In genomic region chr2:1301056-1301455, GRCh38 we compare ENCODE assay signal across 25 cellular contexts.
A peak's percentile ranks its signal among the peaks of the same experiment; 100 is the strongest.
DNase-seq lines count a peak whose midpoint lies in the region; ATAC-seq, FAIRE-seq and TF ChIP-seq lines count a peak whose summit lies in the region.
"Had no signal": no experiment of that assay in that cellular context is flagged by ENCODE, and none has a peak within 500 bp of the region (broad histone marks: within the 10 kb centered on the region; RNA-seq: fewer than 3 reads in every experiment).

No MANE protein-coding gene starts in this region.

- no peak for TF ChIP-seq RAD21 in H1 (IDR thresholded peaks at IDR 0.05 in 1 of 2, conservative IDR thresholded peaks at IDR 0.05 in 1 of 2; ENCODE audit: low read depth in 2 of 2, low read length in 2 of 2)

- H2BK15ac ChIP-seq in H9 (ENCODE audit: low read depth, low read length) = no peak overlapping the region
- no peak overlapping the region for H2BK15ac ChIP-seq in H1 (ENCODE audit: low read length)
- H2BK15ac ChIP-seq in mesendoderm (replicated peaks; ENCODE audit: low read depth) = no peak overlapping the region

- H3K4me3 Mint-ChIP-seq in H9 = no peak overlapping the region
- H3K4me3 Mint-ChIP-seq in CD4-positive, alpha-beta T cell = no peak overlapping the region
- H3K4me3 Mint-ChIP-seq: CD4-positive, alpha-beta memory T cell had no signal

- H3K9me3 Mint-ChIP-seq in H9 = no peaks in the 10 kb centered on the region
- no peaks in the 10 kb centered on the region for H3K9me3 Mint-ChIP-seq in CD4-positive, alpha-beta T cell

- H3K79me1 ChIP-seq in H9 (ENCODE audit: insufficient read depth, low read depth, low read length, poor library complexity, severe bottlenecking) (no peaks in the 10 kb centered on the region), H1 (ENCODE audit: low read depth, low read length) (no peaks in the 10 kb centered on the region), mesendoderm (ENCODE audit: low read length) (no peaks in the 10 kb centered on the region)

- no peak overlapping the region for H4K5ac ChIP-seq in H9 (ENCODE audit: insufficient read length, low read depth, low read length)
- H4K5ac ChIP-seq in H1 (ENCODE audit: insufficient read length, low read depth, low read length) = no peak overlapping the region
- no peak overlapping the region for H4K5ac ChIP-seq in mesendoderm (ENCODE audit: low read length)

- H2BK20ac ChIP-seq in H9 (ENCODE audit: low read depth, low read length, poor library complexity, severe bottlenecking) (no peak overlapping the region), H1 (ENCODE audit: low read length) (no peak overlapping the region)

- TF ChIP-seq POLR2A in H1 (IDR thresholded peaks at IDR 0.05; ENCODE audit: control extremely low read depth in 1 of 2, low read depth in 2 of 2, low read length in 2 of 2) = no peak

- CTCF ChIA-PET in H1 (lab: Charles Lee; ENCODE audit: partially characterized antibody) = interaction anchor here (0.8 to 1.4 kb wide), 4 partner anchors 18 to 245 kb away, joined by 3 to 4 read pairs (median 3); no protein-coding TSS in a partner anchor
- CTCF ChIA-PET in CD4-positive, alpha-beta T cell (lab: Charles Lee) = no interaction called here

- H3K23me2 ChIP-seq in H9 (ENCODE audit: insufficient read length, low read depth, low read length, poor library complexity, severe bottlenecking) (no peaks in the 10 kb centered on the region), H1 (ENCODE audit: low read depth, low read length) (no peaks in the 10 kb centered on the region)

- no peaks in the 10 kb centered on the region for H3K79me2 ChIP-seq in DND-41 (ENCODE audit: insufficient read depth, low read length)
- H3K79me2 ChIP-seq in H9 (ENCODE audit: insufficient read depth, low read length) = no peaks in the 10 kb centered on the region
- no peaks in the 10 kb centered on the region for H3K79me2 ChIP-seq in H1 (ENCODE audit: control insufficient read depth in 1 of 2, insufficient read depth in 2 of 2, low read length in 2 of 2)
- H3K79me2 ChIP-seq in mesendoderm (ENCODE audit: control insufficient read depth, insufficient read depth, low read length) = no peaks in the 10 kb centered on the region

- no peaks in the 10 kb centered on the region for H3K27me3 ChIP-seq in DND-41 (ENCODE audit: insufficient read depth, low read length, poor library complexity)
- H3K27me3 ChIP-seq in H9 (ENCODE audit: insufficient read depth, low read length) = no peaks in the 10 kb centered on the region
- H3K27me3 ChIP-seq in H1 (replicated peaks in 1 of 4; ENCODE audit: control insufficient read depth in 3 of 4, extremely low read depth in 1 of 4, insufficient read depth in 3 of 4, low read length in 3 of 4) = no peaks in the 10 kb centered on the region; a peak in 1 of 7 replicates
- no peaks in the 10 kb centered on the region for H3K27me3 ChIP-seq in mesendoderm (ENCODE audit: insufficient read depth, low read length, poor library complexity)
- no peaks in the 10 kb centered on the region for H3K27me3 ChIP-seq in small intestine (ENCODE audit: control insufficient read depth in 2 of 2, insufficient read depth in 2 of 2, low read length in 2 of 2)
- no peaks in the 10 kb centered on the region for H3K27me3 ChIP-seq in CD4-positive, alpha-beta T cell (ENCODE audit: control insufficient read depth, insufficient read depth, low read length)
- H3K27me3 ChIP-seq: BE2C; BLaER1 treated with 17β-estradiol and CSF1 and Interleukin-3, amounts not matched to agents 10 nM and 100 nM had no signal

- no peak overlapping the region for H3T11ph ChIP-seq in H9 (ENCODE audit: low read length)

- H3K23ac ChIP-seq in H9 (ENCODE audit: insufficient read length, low read depth, low read length) (no peak overlapping the region), H1 (ENCODE audit: insufficient read length) (no peak overlapping the region), mesendoderm (ENCODE audit: low read length) (no peak overlapping the region)

- no peaks in the 10 kb centered on the region for H3K9me3 ChIP-seq in DND-41 (ENCODE audit: insufficient read depth, low read length, severe bottlenecking)
- no peaks in the 10 kb centered on the region for H3K9me3 ChIP-seq in H9 (ENCODE audit: control insufficient read depth, low read depth, low read length)
- H3K9me3 ChIP-seq in H1 (ENCODE audit: insufficient read depth in 2 of 2, low read depth in 1 of 2, low read length in 1 of 2) = no peaks in the 10 kb centered on the region
- no peaks in the 10 kb centered on the region for H3K9me3 ChIP-seq in small intestine (ENCODE audit: control insufficient read depth, low read depth)
- H3K9me3 ChIP-seq in CD4-positive, alpha-beta T cell (ENCODE audit: control insufficient read depth, low read length) = no peaks in the 10 kb centered on the region
- H3K9me3 ChIP-seq: A549; BE2C; BLaER1 treated with 17β-estradiol and CSF1 and Interleukin-3, amounts not matched to agents 10 nM and 100 nM had no signal

- 0 out of 3 replicates have a peak, but pooled peaks have one; percentile 30 for ATAC-seq in DND-41 (ENCODE audit: insufficient read depth, low read depth)
- ATAC-seq in HG03159 (IDR thresholded peaks at IDR 0.05; ENCODE audit: unreplicated experiment) = no peak
- no peak for ATAC-seq in CD4-positive, alpha-beta T cell (ENCODE audit: poor library complexity)
- ATAC-seq: A549, HCT116 had no signal

- FAIRE-seq in H1 (lab: Jason Lieb, UNC) (no peak), small intestine (lab: Jason Lieb, UNC) (no peak)
- FAIRE-seq: A549, G401.6, GM12892 had no signal

- H2BK12ac ChIP-seq in H9 (ENCODE audit: insufficient read length, low read depth, low read length) (no peak overlapping the region), H1 (ENCODE audit: low read depth, low read length) (peak overlapping the region; percentile 77; the same call in 1 of the 2 replicates)

- H3K4me3 ChIP-seq in DND-41 (ENCODE audit: low read depth in 1 of 2, low read length in 2 of 2) (no peak overlapping the region), H1 (ENCODE audit: extremely low read depth in 1 of 4, insufficient read depth in 2 of 4, low read depth in 3 of 4, low read length in 4 of 4) (no peak overlapping the region), mesendoderm (ENCODE audit: low read length) (no peak overlapping the region), small intestine (ENCODE audit: low read depth in 1 of 2, low read length in 2 of 2) (no peak overlapping the region)
- H3K4me3 ChIP-seq: A549; BLaER1 treated with 17β-estradiol and CSF1 and Interleukin-3, amounts not matched to agents 10 nM and 100 nM; GM23248 had no signal

- H3K9ac ChIP-seq in DND-41 (ENCODE audit: low read depth, low read length) (no peak overlapping the region), H9 (ENCODE audit: extremely low read depth, insufficient read length, low read length) (no peak overlapping the region), H1 (replicated peaks in 1 of 4; ENCODE audit: extremely low read depth in 1 of 4, low read depth in 3 of 4, low read length in 3 of 4) (no peak overlapping the region; a peak in 1 of 7 replicates), mesendoderm (ENCODE audit: low read length) (no peak overlapping the region)
- H3K9ac ChIP-seq: BLaER1 treated with 17β-estradiol and CSF1 and Interleukin-3, amounts not matched to agents 10 nM and 100 nM; GM23248 had no signal

- TF ChIP-seq CTCF in DND-41 (IDR thresholded peaks at IDR 0.05; ENCODE audit: borderline replicate concordance, extremely low read depth, low read length, poor library complexity, severe bottlenecking) (no peak), H9 (conservative IDR thresholded peaks at IDR 0.05) (0 out of 3 replicates have a peak, but pooled peaks have one; percentile 19), H1 (IDR thresholded peaks at IDR 0.05; ENCODE audit: control extremely low read depth in 1 of 3, insufficient read depth in 1 of 3, low read depth in 1 of 3, low read length in 3 of 3) (no peak)
- TF ChIP-seq CTCF in CD4-positive, alpha-beta T cell (IDR thresholded peaks at IDR 0.05) = no peak

- H2AFZ ChIP-seq in DND-41 (ENCODE audit: low read depth, low read length) (no peak overlapping the region), H9 (ENCODE audit: low read length) (no peak overlapping the region), H1 (ENCODE audit: low read length) (no peak overlapping the region)
- H2AFZ ChIP-seq: GM23248 had no signal

- no peaks in the 10 kb centered on the region; a peak in 1 of 7 replicates for H3K36me3 Mint-ChIP-seq in H9 (ENCODE audit: insufficient read depth in 1 of 3, low read depth in 3 of 3)
- no peaks in the 10 kb centered on the region for H3K36me3 Mint-ChIP-seq in CD4-positive, alpha-beta T cell (ENCODE audit: low read depth)
- H3K36me3 Mint-ChIP-seq: CD14-positive monocyte; CD4-positive, alpha-beta memory T cell had no signal

- H3K27ac ChIP-seq in DND-41 (ENCODE audit: low read length) (peak overlapping the region; percentile 3), H9 (ENCODE audit: insufficient read length, low read depth, low read length) (no peak overlapping the region), H1 (ENCODE audit: low read depth, low read length) (no peak overlapping the region), mesendoderm (ENCODE audit: low read depth, low read length) (no peak overlapping the region), small intestine (ENCODE audit: low read depth in 1 of 2, low read length in 1 of 2) (no peak overlapping the region)
- H3K27ac ChIP-seq in CD4-positive, alpha-beta T cell (ENCODE audit: low read depth, low read length) = no peak overlapping the region
- H3K27ac ChIP-seq: A549; BLaER1 treated with 17β-estradiol and CSF1 and Interleukin-3, amounts not matched to agents 10 nM and 100 nM; GM23248 had no signal

- no peak for DNase-seq in DND-41
- DNase-seq in H9 = no peak
- DNase-seq in H1 (ENCODE audit: low read depth in 1 of 2, low spot score in 2 of 2) = peak in 1 of 2 experiments; percentile 40
- peak; percentile 6 for DNase-seq in mesendoderm
- no peak for DNase-seq in NCI-H146 (lab: John Stamatoyannopoulos, UW)
- DNase-seq in small intestine = no peak
- no peak for DNase-seq in CD4-positive, alpha-beta T cell
- DNase-seq: 8988T; ACHN; AML-193; BE2C; Calu3; CD4-positive, alpha-beta memory T cell; COR-L47; DMS53; DMS79 treated with DMSO at 0.1 percent for 48 hours; GM23248; H7 had no signal

- no CpG with 5 or more reads among the region's 5 CpGs for WGBS in H9 (ENCODE audit: extremely low coverage, insufficient read length, low lambda C conversion rate)
- 95% methylated on average over 5 of the region's 5 CpGs; no CpG with 5 or more reads in 1 of the 2 experiments for WGBS in H1 (ENCODE audit: extremely low coverage in 1 of 2, insufficient coverage in 1 of 2, insufficient read length in 1 of 2, insufficient replicate concordance in 2 of 2, low coverage in 1 of 2, low lambda C conversion rate in 2 of 2, missing lambda C conversion rate in 1 of 2), 2 experiments
- no CpG with 5 or more reads among the region's 5 CpGs for WGBS in mesendoderm (ENCODE audit: extremely low coverage, insufficient coverage, low lambda C conversion rate)
- WGBS in small intestine, 3 donors = 89 to 93% (median 92%) methylated on average over 5 of the region's 5 CpGs

- H4K20me1 ChIP-seq in DND-41 (ENCODE audit: insufficient read depth, low read length) (no peaks in the 10 kb centered on the region), H9 (ENCODE audit: control insufficient read depth, insufficient read depth, insufficient read length) (peaks cover 2% of the 10 kb centered on the region), H1 (replicated peaks in 1 of 2; ENCODE audit: control insufficient read depth in 1 of 2, insufficient read depth in 2 of 2, low read length in 2 of 2) (peaks cover 0 to 2% of the 10 kb centered on the region in 2 experiments)
- H4K20me1 ChIP-seq: BLaER1 treated with 17β-estradiol and CSF1 and Interleukin-3, amounts not matched to agents 10 nM and 100 nM had no signal

- H2BK120ac ChIP-seq in H9 (ENCODE audit: low read depth, low read length, poor library complexity, severe bottlenecking) (no peak overlapping the region), H1 (replicated peaks; ENCODE audit: low read depth, low read length) (no peak overlapping the region), mesendoderm (ENCODE audit: low read depth, low read length) (no peak overlapping the region)

- H3K27ac Mint-ChIP-seq in H9 = peak overlapping the region in 1 of 3 experiments; percentile 85; a peak in 1 of 7 replicates
- no peak overlapping the region for H3K27ac Mint-ChIP-seq in CD4-positive, alpha-beta T cell
- H3K27ac Mint-ChIP-seq: CD14-positive monocyte had no signal

- H4K8ac ChIP-seq in H9 (replicated peaks; ENCODE audit: insufficient read length, low read depth, low read length) (no peak overlapping the region), H1 (ENCODE audit: extremely low read depth, insufficient read depth, low read length) (peak overlapping the region; percentile 38; the same call in 1 of the 2 replicates), mesendoderm (ENCODE audit: low read depth, low read length) (no peak overlapping the region)

- H3K4me1 ChIP-seq in DND-41 (ENCODE audit: insufficient read depth, low read length) = peaks cover 38% of the 10 kb centered on the region
- H3K4me1 ChIP-seq in H9 (ENCODE audit: insufficient read depth, low read length) = no peaks in the 10 kb centered on the region
- H3K4me1 ChIP-seq in H1 (replicated peaks in 1 of 4; ENCODE audit: control insufficient read depth in 3 of 4, insufficient read depth in 4 of 4, low read length in 3 of 4) = peaks cover 0 to 3% (median 0%) of the 10 kb centered on the region in 4 experiments; a peak in 1 of 7 replicates
- H3K4me1 ChIP-seq in mesendoderm (ENCODE audit: control insufficient read depth, low read depth, low read length) = no peaks in the 10 kb centered on the region
- no peaks in the 10 kb centered on the region for H3K4me1 ChIP-seq in small intestine (ENCODE audit: control insufficient read depth in 2 of 2, insufficient read depth in 1 of 2, low read depth in 1 of 2, low read length in 1 of 2)
- H3K4me1 ChIP-seq: A549, BE2C had no signal

- peaks cover 1 to 6% of the 10 kb centered on the region in 2 experiments; a peak in 3 of 4 replicates for H3K4me1 Mint-ChIP-seq in H9
- H3K4me1 Mint-ChIP-seq in CD4-positive, alpha-beta T cell (ENCODE audit: low read depth) = peaks cover 13% of the 10 kb centered on the region

- H3K56ac ChIP-seq in H9 (ENCODE audit: insufficient read length, low read depth, low read length) (no peak overlapping the region), H1 (replicated peaks; ENCODE audit: insufficient read length, low read depth, low read length) (no peak overlapping the region), mesendoderm (ENCODE audit: low read length) (no peak overlapping the region)

- no peak overlapping the region for H3K4ac ChIP-seq in H9 (ENCODE audit: low read depth, low read length)
- H3K4ac ChIP-seq in H1 (replicated peaks; ENCODE audit: insufficient read length, low read depth, low read length) = no peak overlapping the region
- H3K4ac ChIP-seq in mesendoderm (ENCODE audit: low read depth, low read length) = no peak overlapping the region

- H3K14ac ChIP-seq in H9 (ENCODE audit: insufficient read depth, low read length) = no peak overlapping the region
- no peak overlapping the region for H3K14ac ChIP-seq in H1 (ENCODE audit: insufficient read length)

- no peak overlapping the region for H2BK5ac ChIP-seq in H9 (ENCODE audit: insufficient read length, low read length)
- no peak overlapping the region for H2BK5ac ChIP-seq in H1 (ENCODE audit: low read depth, low read length)
- H2BK5ac ChIP-seq in mesendoderm (ENCODE audit: low read length) = no peak overlapping the region

- no peak for TF ChIP-seq EP300 in H1 (IDR thresholded peaks at IDR 0.05; ENCODE audit: borderline replicate concordance in 1 of 2, low read depth in 2 of 2, low read length in 2 of 2)

- POLR2A ChIA-PET in H1 (lab: Charles Lee; ENCODE audit: partially characterized antibody) = interaction anchor here (1.7 kb wide), 1 partner anchor 18 kb away, joined by 5 read pairs; no protein-coding TSS in a partner anchor
- POLR2A ChIA-PET in CD4-positive, alpha-beta T cell (lab: Charles Lee) = interaction anchor here (0.6 kb wide), 1 partner anchor 1380 kb away, joined by 4 read pairs; no protein-coding TSS in a partner anchor

- no peak overlapping the region for H4K91ac ChIP-seq in H9 (ENCODE audit: insufficient read length, low read depth, low read length)
- no peak overlapping the region for H4K91ac ChIP-seq in H1 (replicated peaks; ENCODE audit: insufficient read length, low read length)

- H2AK5ac ChIP-seq in H9 (ENCODE audit: insufficient read length, low read length) (no peak overlapping the region), H1 (ENCODE audit: low read depth, low read length) (no peak overlapping the region), mesendoderm (ENCODE audit: low read length) (no peak overlapping the region)

- no peak overlapping the region for H3K4me2 ChIP-seq in DND-41 (ENCODE audit: insufficient read depth, low read length)
- H3K4me2 ChIP-seq in H9 (ENCODE audit: insufficient read depth, insufficient read length, low read length) = no peak overlapping the region
- no peak overlapping the region for H3K4me2 ChIP-seq in H1 (ENCODE audit: insufficient read depth in 1 of 2, low read depth in 2 of 2, low read length in 2 of 2)
- H3K4me2 ChIP-seq in mesendoderm (ENCODE audit: low read length) = no peak overlapping the region
- H3K4me2 ChIP-seq: A549; BLaER1 treated with 17β-estradiol and CSF1 and Interleukin-3, amounts not matched to agents 10 nM and 100 nM had no signal

- no peak overlapping the region for H3K18ac ChIP-seq in H9 (ENCODE audit: insufficient read length, low read depth, low read length)
- no peak overlapping the region for H3K18ac ChIP-seq in H1 (ENCODE audit: extremely low read depth, low read length)
- no peak overlapping the region for H3K18ac ChIP-seq in mesendoderm (ENCODE audit: low read length)

- H3K36me3 ChIP-seq in DND-41 (ENCODE audit: insufficient read depth, low read length) (no peaks in the 10 kb centered on the region), H1 (ENCODE audit: control insufficient read depth in 2 of 4, insufficient read depth in 4 of 4, low read length in 3 of 4) (no peaks in the 10 kb centered on the region), mesendoderm (ENCODE audit: control insufficient read depth, insufficient read depth, low read length) (no peaks in the 10 kb centered on the region), small intestine (ENCODE audit: control insufficient read depth in 2 of 2, insufficient read depth in 2 of 2, low read length in 2 of 2) (no peaks in the 10 kb centered on the region)
- H3K36me3 ChIP-seq: BE2C; BLaER1 treated with 17β-estradiol and CSF1 and Interleukin-3, amounts not matched to agents 10 nM and 100 nM had no signal

- intact Hi-C loops in CD4-positive, alpha-beta T cell (cut with DNase I, micrococcal nuclease) = no loop called here

- H3K27me3 Mint-ChIP-seq in H9 (ENCODE audit: low read depth) = peaks cover 7% of the 10 kb centered on the region
- H3K27me3 Mint-ChIP-seq in CD4-positive, alpha-beta T cell = no peaks in the 10 kb centered on the region
